In genomic region chr6:24668066-24668996, GRCh38 we compare ENCODE assay signal across 9 cellular contexts. TPM values are rescaled to one million over a fixed set of nuclear protein-coding genes. Genes with fewer than 3 reads are reported as not detected.
DNase-seq lines count a peak whose midpoint lies in the region; ATAC-seq, FAIRE-seq and TF ChIP-seq lines count a peak whose summit lies in the region.
"Not testable (repeated sequence)": the region's sequence is repeated elsewhere in the genome, so short reads cannot be mapped to it uniquely, and the experiment has no call there.
"Had no signal": no experiment of that assay in that cellular context is flagged by ENCODE, and none has a peak within 500 bp of the region (broad histone marks: within the 10 kb centered on the region; RNA-seq: fewer than 3 reads in every experiment).

No MANE protein-coding gene starts in this region.

- POLR2A ChIA-PET in RWPE1 (lab: Yijun Ruan, JAX; ENCODE audit: low non-redundant PET): not testable (repeated sequence)

- H3K9me2 ChIP-seq in Karpas-422 (replicated peaks; ENCODE audit: insufficient read depth, low read length): not testable (repeated sequence)

- H3K4me1 ChIP-seq in Karpas-422 (ENCODE audit: low read length) (peaks cover 29% of the 10 kb centered on the region), duodenal mucosa (ENCODE audit: control insufficient read depth in 1 of 2, insufficient read depth in 2 of 2, low read length in 2 of 2) (peaks cover 20 to 35% of the 10 kb centered on the region in 2 donors), kidney (ENCODE audit: control insufficient read depth in 1 of 2, insufficient read depth in 1 of 2, low read depth in 1 of 2, low read length in 2 of 2) (peaks cover 15 to 21% of the 10 kb centered on the region in 2 donors), neural progenitor cell (peaks cover 19% of the 10 kb centered on the region), upper lobe of right lung (peaks cover 34% of the 10 kb centered on the region)

- H3K4me3 ChIP-seq in Karpas-422 (ENCODE audit: low read length): peak overlapping the region; percentile 93
- H3K4me3 ChIP-seq in duodenal mucosa (ENCODE audit: low read depth in 1 of 2, low read length in 2 of 2): peak overlapping the region; percentile 95 to 96
- peak overlapping the region; percentile 83 to 100 for H3K4me3 ChIP-seq in kidney (ENCODE audit: low read length in 2 of 2)
- peak overlapping the region; percentile 83 for H3K4me3 ChIP-seq in neural progenitor cell
- H3K4me3 ChIP-seq in upper lobe of right lung: peak overlapping the region; percentile 84

- not testable (repeated sequence) for H3K27me3 ChIP-seq in Karpas-422 (ENCODE audit: low read length); duodenal mucosa (ENCODE audit: control insufficient read depth in 1 of 2, insufficient read depth in 2 of 2, low read length in 2 of 2); neural progenitor cell; upper lobe of right lung

- not testable (repeated sequence) for FAIRE-seq in kidney (lab: Jason Lieb, UNC)

- not testable (repeated sequence) for DNase-seq in Calu3; RWPE1 (ENCODE audit: low spot score); activated T-helper 1 cell treated with anti-CD3 and anti-CD28 coated beads, Interleukin-12 subunit alpha, Interleukin-12 subunit beta, Interleukin-2, Interleukin-4 antibody, amounts not matched to agents 30 ng/mL and 10 ng/mL and 1 ng/mL, durations not matched to agents 14 hours and 24 hours and 36 hours (ENCODE audit: low spot score); kidney; neural progenitor cell (ENCODE audit: low spot score); upper lobe of right lung
- DNase-seq in Karpas-422: peak; percentile 42

- H3K4me1 Mint-ChIP-seq in Calu3 (ENCODE audit: low read depth, unreplicated experiment): peaks cover 25% of the 10 kb centered on the region
- peaks cover 51% of the 10 kb centered on the region for H3K4me1 Mint-ChIP-seq in activated T-helper 1 cell treated with anti-CD3 and anti-CD28 coated beads, Interleukin-12 subunit alpha, Interleukin-12 subunit beta, Interleukin-2, Interleukin-4 antibody, amounts not matched to agents 30 ng/mL and 10 ng/mL and 1 ng/mL, durations not matched to agents 14 hours and 24 hours and 36 hours (ENCODE audit: low read depth)
- H3K4me1 Mint-ChIP-seq in neural progenitor cell: peaks cover 25% of the 10 kb centered on the region

- not testable (repeated sequence) for H3K9me3 Mint-ChIP-seq in Calu3 (ENCODE audit: low read depth, unreplicated experiment)
- peaks cover 26% of the 10 kb centered on the region for H3K9me3 Mint-ChIP-seq in activated T-helper 1 cell treated with anti-CD3 and anti-CD28 coated beads, Interleukin-12 subunit alpha, Interleukin-12 subunit beta, Interleukin-2, Interleukin-4 antibody, amounts not matched to agents 30 ng/mL and 10 ng/mL and 1 ng/mL, durations not matched to agents 14 hours and 24 hours and 36 hours
- H3K9me3 Mint-ChIP-seq in neural progenitor cell: peaks cover 38% of the 10 kb centered on the region

- ATAC-seq in upper lobe of right lung: not testable (repeated sequence)

- not testable (repeated sequence) for TF ChIP-seq CTCF in Calu3 (IDR thresholded peaks at IDR 0.05; ENCODE audit: unreplicated experiment); RWPE1 (conservative IDR thresholded peaks at IDR 0.05; ENCODE audit: low read depth); kidney (IDR thresholded peaks at IDR 0.05; ENCODE audit: borderline replicate concordance, extremely low read depth, insufficient read depth); neural progenitor cell (IDR thresholded peaks at IDR 0.05); upper lobe of right lung (IDR thresholded peaks at IDR 0.05)

- H3K36me3 Mint-ChIP-seq in Calu3 (ENCODE audit: insufficient read depth, unreplicated experiment): peaks cover 30% of the 10 kb centered on the region
- H3K36me3 Mint-ChIP-seq in activated T-helper 1 cell treated with anti-CD3 and anti-CD28 coated beads, Interleukin-12 subunit alpha, Interleukin-12 subunit beta, Interleukin-2, Interleukin-4 antibody, amounts not matched to agents 30 ng/mL and 10 ng/mL and 1 ng/mL, durations not matched to agents 14 hours and 24 hours and 36 hours (ENCODE audit: low read depth): peaks cover 29% of the 10 kb centered on the region
- H3K36me3 Mint-ChIP-seq in neural progenitor cell: peaks cover 29% of the 10 kb centered on the region

- peaks cover 55% of the 10 kb centered on the region for H3K79me2 ChIP-seq in Karpas-422 (ENCODE audit: low read length)
- H3K79me2 ChIP-seq in neural progenitor cell (ENCODE audit: low read depth): peaks cover 31% of the 10 kb centered on the region

- not testable (repeated sequence) for H3K27ac Mint-ChIP-seq in Calu3 (ENCODE audit: unreplicated experiment); neural progenitor cell
- peak overlapping the region; percentile 7 for H3K27ac Mint-ChIP-seq in activated T-helper 1 cell treated with anti-CD3 and anti-CD28 coated beads, Interleukin-12 subunit alpha, Interleukin-12 subunit beta, Interleukin-2, Interleukin-4 antibody, amounts not matched to agents 30 ng/mL and 10 ng/mL and 1 ng/mL, durations not matched to agents 14 hours and 24 hours and 36 hours

- H2AFZ ChIP-seq in Karpas-422 (ENCODE audit: low read length); neural progenitor cell (replicated peaks): not testable (repeated sequence)

- peaks cover 22% of the 10 kb centered on the region for H3K36me3 ChIP-seq in Karpas-422 (ENCODE audit: insufficient read depth, low read length)
- H3K36me3 ChIP-seq in duodenal mucosa (ENCODE audit: control insufficient read depth in 1 of 2, insufficient read depth in 2 of 2, low read length in 2 of 2); kidney (ENCODE audit: control insufficient read depth in 1 of 2, insufficient read depth in 2 of 2, low read length in 2 of 2); neural progenitor cell; upper lobe of right lung: not testable (repeated sequence)

- peak overlapping the region; percentile 87 for H3K4me3 Mint-ChIP-seq in Calu3 (ENCODE audit: low read depth, unreplicated experiment)
- peak overlapping the region; percentile 92 for H3K4me3 Mint-ChIP-seq in activated T-helper 1 cell treated with anti-CD3 and anti-CD28 coated beads, Interleukin-12 subunit alpha, Interleukin-12 subunit beta, Interleukin-2, Interleukin-4 antibody, amounts not matched to agents 30 ng/mL and 10 ng/mL and 1 ng/mL, durations not matched to agents 14 hours and 24 hours and 36 hours
- peak overlapping the region; percentile 97 for H3K4me3 Mint-ChIP-seq in neural progenitor cell

- not testable (repeated sequence) for H3K27ac ChIP-seq in Karpas-422 (ENCODE audit: low read length); neural progenitor cell
- H3K27ac ChIP-seq in RWPE1 (peak overlapping the region; percentile 17; the same call in 1 of the 2 replicates), duodenal mucosa (ENCODE audit: low read depth, low read length) (peak overlapping the region; percentile 53), kidney (ENCODE audit: low read depth in 2 of 2, low read length in 2 of 2) (peak overlapping the region; percentile 26 to 95), upper lobe of right lung (peak overlapping the region; percentile 91)

- BruUV-seq in Calu3 (replicated peaks; lab: Mats Ljungman, UMichigan): not testable (repeated sequence)

- not testable (repeated sequence) for H3K27me3 Mint-ChIP-seq in Calu3 (ENCODE audit: unreplicated experiment); activated T-helper 1 cell treated with anti-CD3 and anti-CD28 coated beads, Interleukin-12 subunit alpha, Interleukin-12 subunit beta, Interleukin-2, Interleukin-4 antibody, amounts not matched to agents 30 ng/mL and 10 ng/mL and 1 ng/mL, durations not matched to agents 14 hours and 24 hours and 36 hours (ENCODE audit: insufficient read depth); neural progenitor cell (ENCODE audit: insufficient read depth, low read depth)

- H3K9ac ChIP-seq in Karpas-422 (ENCODE audit: low read length) (peak overlapping the region; percentile 96), duodenal mucosa (ENCODE audit: low read depth in 1 of 2, low read length in 2 of 2) (peak overlapping the region; percentile 32 to 92), kidney (ENCODE audit: low read length in 2 of 2) (peak overlapping the region in 1 of 2 donors; percentile 96)
- not testable (repeated sequence) for H3K9ac ChIP-seq in neural progenitor cell

- H3K9me3 ChIP-seq in Karpas-422 (ENCODE audit: low read length); duodenal mucosa (ENCODE audit: control insufficient read depth in 1 of 2, low read length in 2 of 2); kidney (ENCODE audit: control insufficient read depth in 1 of 2, low read length in 2 of 2); upper lobe of right lung: not testable (repeated sequence)
- peaks cover 20% of the 10 kb centered on the region for H3K9me3 ChIP-seq in neural progenitor cell (ENCODE audit: low read depth)

- intact Hi-C loops in Calu3 (cut with micrococcal nuclease; ENCODE audit: unreplicated experiment); activated T-helper 1 cell treated with anti-CD3 and anti-CD28 coated beads, Interleukin-12 subunit alpha, Interleukin-12 subunit beta, Interleukin-2, Interleukin-4 antibody, amounts not matched to agents 30 ng/mL and 10 ng/mL and 1 ng/mL, durations not matched to agents 14 hours and 24 hours and 36 hours (cut with micrococcal nuclease); kidney (cut with DNase I); upper lobe of right lung (cut with DNase I): not testable (repeated sequence)

- peaks cover 15% of the 10 kb centered on the region for H3F3A ChIP-seq in neural progenitor cell (ENCODE audit: low read depth)

- not testable (repeated sequence) for H4K20me1 ChIP-seq in Karpas-422 (ENCODE audit: insufficient read depth, low read depth, low read length); neural progenitor cell (ENCODE audit: low read depth)

- CTCF ChIA-PET in Calu3 (lab: Charles Lee): not testable (repeated sequence)
- CTCF ChIA-PET in RWPE1 (lab: Yijun Ruan, JAX): interaction anchor here (0.6 kb wide), 1 partner anchor 12 kb away, joined by 3 read pairs; no protein-coding TSS in a partner anchor

- H3K4me2 ChIP-seq in Karpas-422 (ENCODE audit: low read depth, low read length, poor library complexity, severe bottlenecking) (peak overlapping the region; percentile 81), neural progenitor cell (peak overlapping the region; percentile 97)

RNA-seq across cellular contexts. Expression of gene ACOT13, which starts 1.5 kb away (rescaled TPM):
- total RNA-seq in Calu3 (2022) (74.5 and 78.9 TPM in 2 replicates), kidney (15.3 TPM), neural progenitor cell (ENCODE audit: low replicate concordance) (9.6 and 12.0 TPM in 2 replicates), upper lobe of right lung (28.1 TPM)
- total RNA-seq in Karpas-422 (2014; rRNA removed; shearing (Covaris generic); ENCODE audit: low replicate concordance): 9.4 and 15.7 TPM in 2 replicates
- 27.0 and 27.4 TPM in 2 replicates for total RNA-seq in activated T-helper 1 cell treated with anti-CD3 and anti-CD28 coated beads, Interleukin-12 subunit alpha, Interleukin-12 subunit beta, Interleukin-2, Interleukin-4 antibody, amounts not matched to agents 30 ng/mL and 10 ng/mL and 1 ng/mL, durations not matched to agents 14 hours and 24 hours and 36 hours
- polyA plus RNA-seq in kidney (ENCODE audit: insufficient read depth, low read depth, low replicate concordance): 109 TPM

RNA-seq across cellular contexts. Expression of gene TDP2, which starts 1.6 kb away (rescaled TPM):
- 71.7 and 72.9 TPM in 2 replicates for total RNA-seq in Calu3 (2022)
- 30.1 and 49.3 TPM in 2 replicates for total RNA-seq in Karpas-422 (2014; rRNA removed; shearing (Covaris generic); ENCODE audit: low replicate concordance)
- total RNA-seq in activated T-helper 1 cell treated with anti-CD3 and anti-CD28 coated beads, Interleukin-12 subunit alpha, Interleukin-12 subunit beta, Interleukin-2, Interleukin-4 antibody, amounts not matched to agents 30 ng/mL and 10 ng/mL and 1 ng/mL, durations not matched to agents 14 hours and 24 hours and 36 hours: 46.1 and 47.4 TPM in 2 replicates
- total RNA-seq in kidney: 33.0 TPM
- 82.9 TPM for polyA plus RNA-seq in kidney (ENCODE audit: insufficient read depth, low read depth, low replicate concordance)
- total RNA-seq in neural progenitor cell (ENCODE audit: low replicate concordance): 31.8 and 49.9 TPM in 2 replicates
- total RNA-seq in upper lobe of right lung: 42.3 TPM

RNA-seq across cellular contexts. Expression of gene KIAA0319, which starts 22.3 kb away (rescaled TPM):
- 4.3 and 4.5 TPM in 2 replicates for total RNA-seq in Calu3 (2022)
- total RNA-seq in Karpas-422 (2014; rRNA removed; shearing (Covaris generic); ENCODE audit: low replicate concordance): 0.45 and 0.51 TPM in 2 replicates
- total RNA-seq in activated T-helper 1 cell treated with anti-CD3 and anti-CD28 coated beads, Interleukin-12 subunit alpha, Interleukin-12 subunit beta, Interleukin-2, Interleukin-4 antibody, amounts not matched to agents 30 ng/mL and 10 ng/mL and 1 ng/mL, durations not matched to agents 14 hours and 24 hours and 36 hours: not detected in 2 replicates
- 0.16 TPM for total RNA-seq in kidney
- polyA plus RNA-seq in kidney (ENCODE audit: insufficient read depth, low read depth, low replicate concordance): 0.11 TPM
- 0.12 and 0.34 TPM in 2 replicates for total RNA-seq in neural progenitor cell (ENCODE audit: low replicate concordance)
- total RNA-seq in upper lobe of right lung: 1.1 TPM
- total RNA-seq: left ventricle myocardium superior had no signal

RNA-seq across cellular contexts. Expression of gene C6orf62, which starts 50.6 kb away (rescaled TPM):
- total RNA-seq in Calu3 (2022) (334 and 370 TPM in 2 replicates), kidney (114 TPM), neural progenitor cell (ENCODE audit: low replicate concordance) (71.5 and 82.3 TPM in 2 replicates), upper lobe of right lung (120 TPM)
- total RNA-seq in Karpas-422 (2014; rRNA removed; shearing (Covaris generic); ENCODE audit: low replicate concordance): 49.7 and 123 TPM in 2 replicates
- total RNA-seq in activated T-helper 1 cell treated with anti-CD3 and anti-CD28 coated beads, Interleukin-12 subunit alpha, Interleukin-12 subunit beta, Interleukin-2, Interleukin-4 antibody, amounts not matched to agents 30 ng/mL and 10 ng/mL and 1 ng/mL, durations not matched to agents 14 hours and 24 hours and 36 hours: 109 TPM in 2 replicates
- 55.8 TPM for polyA plus RNA-seq in kidney (ENCODE audit: insufficient read depth, low read depth, low replicate concordance)
